In genomic region chr14:73460691-73461127, GRCh38 we compare ENCODE assay signal across 10 cellular contexts. TPM values are rescaled to one million over a fixed set of nuclear protein-coding genes. Genes with fewer than 3 reads are reported as not detected.
DNase-seq lines count a peak whose midpoint lies in the region; ATAC-seq and TF ChIP-seq lines count a peak whose summit lies in the region.
"Had no signal": no experiment of that assay in that cellular context is flagged by ENCODE, and none has a peak within 500 bp of the region (broad histone marks: within the 10 kb centered on the region; RNA-seq: fewer than 3 reads in every experiment).

No MANE protein-coding gene starts in this region.

- in situ Hi-C loops in transverse colon (cut with MboI; ENCODE audit: low pct_ligation_motif_present in 1 of 4, low pct_unique_long_range_greater_than_20kb in 1 of 4, low sequenced_read_pairs in 3 of 4) = loop anchor here in 1 of 4 donors (10.0 kb wide), 1 partner anchor 166 kb away; no protein-coding TSS in a partner anchor

- no peak for ATAC-seq in heart right ventricle
- no peak for ATAC-seq in HG03025 (IDR thresholded peaks at IDR 0.05; ENCODE audit: low FRiP score, unreplicated experiment)
- ATAC-seq: T-cell had no signal

- H3K9ac ChIP-seq in fibroblast of lung (ENCODE audit: insufficient read depth, low read length) = no peak overlapping the region

- TF ChIP-seq CTCF in heart right ventricle (IDR thresholded peaks at IDR 0.05) = no peak
- no peak for TF ChIP-seq CTCF in RWPE1 (conservative IDR thresholded peaks at IDR 0.05; ENCODE audit: low read depth)
- no peak for TF ChIP-seq CTCF in fibroblast of lung (conservative IDR thresholded peaks at IDR 0.05 in 1 of 2, IDR thresholded peaks at IDR 0.05 in 1 of 2; ENCODE audit: low read depth in 1 of 2, low read length in 2 of 2)
- no peak for TF ChIP-seq CTCF in transverse colon (IDR thresholded peaks at IDR 0.05)
- no peak for TF ChIP-seq CTCF in Caco-2 (IDR thresholded peaks at IDR 0.05; ENCODE audit: insufficient read depth in 1 of 2, low read depth in 1 of 2, low read length in 1 of 2, severe bottlenecking in 1 of 2, unreplicated experiment in 1 of 2)

- no TSS peak for BruUV-seq in Caco-2 (replicated peaks; lab: Mats Ljungman, UMichigan)

- peaks cover under 1% of the 10 kb centered on the region for H4K20me1 ChIP-seq in fibroblast of lung (ENCODE audit: control insufficient read depth, extremely low read depth, insufficient read depth, low read length)

- no peak overlapping the region for H3K4me2 ChIP-seq in fibroblast of lung (ENCODE audit: extremely low read depth, insufficient read depth, low read length)

- no peak for TF ChIP-seq EP300 in transverse colon (IDR thresholded peaks at IDR 0.05; ENCODE audit: low read depth)

- H2AFZ ChIP-seq in fibroblast of lung (ENCODE audit: low read length) = no peak overlapping the region

- CTCF ChIA-PET in RWPE1 (lab: Yijun Ruan, JAX) = no interaction called here
- CTCF ChIA-PET in Caco-2 (lab: Charles Lee) = no interaction called here

- peaks cover 5 to 87% (median 69%) of the 10 kb centered on the region in 9 donors for H3K4me1 ChIP-seq in heart right ventricle
- H3K4me1 ChIP-seq in fibroblast of lung (ENCODE audit: control insufficient read depth, extremely low read depth, insufficient read depth, low read length) = peaks cover 34% of the 10 kb centered on the region
- H3K4me1 ChIP-seq in transverse colon = peaks cover 7 to 84% (median 73%) of the 10 kb centered on the region in 4 donors
- H3K4me1 ChIP-seq in Caco-2 = peaks cover 25% of the 10 kb centered on the region

- H3K79me2 ChIP-seq in fibroblast of lung (ENCODE audit: control insufficient read depth, insufficient read depth, low read length) = peaks cover 26% of the 10 kb centered on the region

- H3K27me3 ChIP-seq in heart right ventricle (no peaks in the 10 kb centered on the region), fibroblast of lung (ENCODE audit: control insufficient read depth, insufficient read depth, low read length) (no peaks in the 10 kb centered on the region), transverse colon (no peaks in the 10 kb centered on the region), Caco-2 (replicated peaks; ENCODE audit: control insufficient read depth, insufficient read depth, low read length) (no peaks in the 10 kb centered on the region)

- H3K27ac ChIP-seq in heart right ventricle = peak overlapping the region in 8 of 10 donors; percentile 47 to 89 (median 75)
- no peak overlapping the region for H3K27ac ChIP-seq in RWPE1
- no peak overlapping the region for H3K27ac ChIP-seq in fibroblast of lung (ENCODE audit: insufficient read depth, low read length)
- peak overlapping the region; percentile 75 to 87 (median 86) for H3K27ac ChIP-seq in transverse colon

- no peaks in the 10 kb centered on the region for H3K36me3 ChIP-seq in heart right ventricle
- H3K36me3 ChIP-seq in fibroblast of lung (ENCODE audit: control insufficient read depth, insufficient read depth, low read length) = no peaks in the 10 kb centered on the region
- no peaks in the 10 kb centered on the region for H3K36me3 ChIP-seq in transverse colon
- H3K36me3 ChIP-seq in Caco-2 (ENCODE audit: control insufficient read depth, insufficient read depth, low read length) = no peaks in the 10 kb centered on the region

- no peak overlapping the region for H3K27ac Mint-ChIP-seq in Caco-2 (ENCODE audit: unreplicated experiment)
- H3K27ac Mint-ChIP-seq: activated naive CD8-positive, alpha-beta T cell treated with anti-CD3 and anti-CD28 coated beads, Interleukin-2, amount 10 ng/mL, durations not matched to agents 7 days and 5 days; T-cell had no signal

- H3K9me3 Mint-ChIP-seq in Caco-2 (ENCODE audit: unreplicated experiment) = no peaks in the 10 kb centered on the region
- H3K9me3 Mint-ChIP-seq: activated naive CD8-positive, alpha-beta T cell treated with anti-CD3 and anti-CD28 coated beads, Interleukin-2, amount 10 ng/mL, durations not matched to agents 7 days and 5 days; T-cell had no signal

- H3K4me3 ChIP-seq in heart right ventricle (no peak overlapping the region), fibroblast of lung (replicated peaks in 1 of 4; ENCODE audit: control extremely low read depth in 1 of 4, insufficient read depth in 1 of 4, low read depth in 3 of 4, low read length in 4 of 4) (no peak overlapping the region), transverse colon (no peak overlapping the region), Caco-2 (ENCODE audit: low read depth, low read length) (no peak overlapping the region)

- DNase-seq in heart right ventricle (peak in 1 of 2 donors; percentile 64), cardiac septum (ENCODE audit: low spot score) (no peak), RWPE1 (ENCODE audit: low spot score) (peak; percentile 45), fibroblast of lung (ENCODE audit: low read depth in 2 of 2) (peak; percentile 56 to 84), transverse colon (no peak), NCI-H187 treated with DMSO at 0.1 percent for 48 hours (lab: John Stamatoyannopoulos, UW) (no peak), Caco-2 (no peak)
- DNase-seq: activated naive CD8-positive, alpha-beta T cell treated with anti-CD3 and anti-CD28 coated beads, Interleukin-2, amount 10 ng/mL, durations not matched to agents 7 days and 5 days; T-cell had no signal

- H3K4me1 Mint-ChIP-seq in Caco-2 (ENCODE audit: low read depth, unreplicated experiment) = peaks cover 40% of the 10 kb centered on the region

- H3K9me3 ChIP-seq in heart right ventricle (no peaks in the 10 kb centered on the region), fibroblast of lung (ENCODE audit: control insufficient read depth, insufficient read depth, low read depth, low read length) (no peaks in the 10 kb centered on the region), transverse colon (no peaks in the 10 kb centered on the region), Caco-2 (no peaks in the 10 kb centered on the region)

- H3K27me3 Mint-ChIP-seq in Caco-2 (ENCODE audit: insufficient read depth, unreplicated experiment) = no peaks in the 10 kb centered on the region
- H3K27me3 Mint-ChIP-seq: activated naive CD8-positive, alpha-beta T cell treated with anti-CD3 and anti-CD28 coated beads, Interleukin-2, amount 10 ng/mL, durations not matched to agents 7 days and 5 days; T-cell had no signal

- no peak for TF ChIP-seq POLR2A in transverse colon (IDR thresholded peaks at IDR 0.05)

- intact Hi-C loops in heart right ventricle (cut with DNase I) = loop anchor here in 2 of 10 donors (5.0 to 10.0 kb wide), 3 partner anchors 33 to 323 kb away; partner anchors contain the start of gene PSEN1 (in 1 of the 2)
- intact Hi-C loops in cardiac septum (cut with DNase I) = loop anchor here (5.0 kb wide), 1 partner anchor 33 kb away; no protein-coding TSS in a partner anchor
- intact Hi-C loops in transverse colon (cut with DNase I; ENCODE audit: low total_unique reads) = no loop called here
- intact Hi-C loops in Caco-2 (cut with micrococcal nuclease; ENCODE audit: unreplicated experiment) = no loop called here

- POLR2A ChIA-PET in RWPE1 (lab: Yijun Ruan, JAX; ENCODE audit: low non-redundant PET) = interaction anchor here (0.6 kb wide), 1 partner anchor 133 kb away, joined by 3 read pairs; no protein-coding TSS in a partner anchor
- POLR2A ChIA-PET in Caco-2 (lab: Charles Lee) = no interaction called here

- H3K36me3 Mint-ChIP-seq in Caco-2 (ENCODE audit: insufficient read depth, unreplicated experiment) = peaks cover 13% of the 10 kb centered on the region
- H3K36me3 Mint-ChIP-seq: T-cell had no signal

- 15 to 16% methylated on average over 2 of the region's 2 CpGs for WGBS in heart right ventricle, 2 donors
- 39 to 60% methylated on average over 1 to 2 of the region's 2 CpGs for WGBS in transverse colon (ENCODE audit: low coverage in 1 of 2), 2 donors

- H3K4me3 Mint-ChIP-seq in Caco-2 (ENCODE audit: unreplicated experiment) = no peak overlapping the region
- H3K4me3 Mint-ChIP-seq: activated naive CD8-positive, alpha-beta T cell treated with anti-CD3 and anti-CD28 coated beads, Interleukin-2, amount 10 ng/mL, durations not matched to agents 7 days and 5 days had no signal

RNA-seq across cellular contexts. Expression of gene NUMB, which starts 2.4 kb away (rescaled TPM):
- total RNA-seq in heart right ventricle = 10 to 100 TPM; 27.0 to 42.6 (median 33.3) TPM
- 10 to 100 TPM; 18.9 to 32.0 TPM for polyA plus RNA-seq in heart right ventricle
- total RNA-seq in cardiac septum = 34.9 TPM
- total RNA-seq in fibroblast of lung = 21.3 and 36.0 TPM in 2 replicates
- 107 and 151 TPM in 2 replicates for polyA plus RNA-seq in fibroblast of lung
- polyA plus RNA-seq in fibroblast of lung (2012) = 42.1 and 67.8 TPM in 2 replicates
- 210 and 265 TPM in 2 replicates for polyA minus RNA-seq in fibroblast of lung (ENCODE audit: low replicate concordance)
- total RNA-seq in transverse colon = 100 to 1,000 TPM in 2 of 4 donors, 10 to 100 TPM in 2; 64.7 to 117 (median 103) TPM
- 66.2 and 67.6 TPM in 2 replicates for total RNA-seq in Caco-2 (2022)

RNA-seq across cellular contexts. Expression of gene RIOX1, which starts 30.0 kb away (rescaled TPM):
- total RNA-seq in heart right ventricle (1 to 10 TPM; 5.9 to 9.1 (median 7.6) TPM), cardiac septum (7.3 TPM), fibroblast of lung (12.4 and 15.2 TPM in 2 replicates), transverse colon (10 to 100 TPM in 3 of 4 donors, 1 to 10 TPM in 1; 9.6 to 39.8 (median 18.0) TPM), Caco-2 (2022) (16.1 and 16.5 TPM in 2 replicates)
- polyA plus RNA-seq in heart right ventricle (1 to 10 TPM; 4.3 to 5.4 TPM), fibroblast of lung (5.6 and 8.2 TPM in 2 replicates)
- 6.9 and 11.1 TPM in 2 replicates for polyA plus RNA-seq in fibroblast of lung (2012)
- polyA minus RNA-seq in fibroblast of lung (ENCODE audit: low replicate concordance) = 6.6 and 9.4 TPM in 2 replicates

Comparison
In these comparisons a context has a peak if more than half of its experiments do, and no peak if none do; other contexts are left out.
1. DNase-seq: peak in RWPE1 (single experiment) and fibroblast of lung (2 of 2); none in cardiac septum (single experiment), transverse colon (single experiment), NCI-H187 treated with DMSO at 0.1 percent for 48 hours (single experiment) and Caco-2 (0 of 2).
2. H3K27ac ChIP-seq: peak in heart right ventricle (8 of 10) and transverse colon (4 of 4); none in RWPE1 (single experiment) and fibroblast of lung (single experiment).